In the genomic region with DNA sequence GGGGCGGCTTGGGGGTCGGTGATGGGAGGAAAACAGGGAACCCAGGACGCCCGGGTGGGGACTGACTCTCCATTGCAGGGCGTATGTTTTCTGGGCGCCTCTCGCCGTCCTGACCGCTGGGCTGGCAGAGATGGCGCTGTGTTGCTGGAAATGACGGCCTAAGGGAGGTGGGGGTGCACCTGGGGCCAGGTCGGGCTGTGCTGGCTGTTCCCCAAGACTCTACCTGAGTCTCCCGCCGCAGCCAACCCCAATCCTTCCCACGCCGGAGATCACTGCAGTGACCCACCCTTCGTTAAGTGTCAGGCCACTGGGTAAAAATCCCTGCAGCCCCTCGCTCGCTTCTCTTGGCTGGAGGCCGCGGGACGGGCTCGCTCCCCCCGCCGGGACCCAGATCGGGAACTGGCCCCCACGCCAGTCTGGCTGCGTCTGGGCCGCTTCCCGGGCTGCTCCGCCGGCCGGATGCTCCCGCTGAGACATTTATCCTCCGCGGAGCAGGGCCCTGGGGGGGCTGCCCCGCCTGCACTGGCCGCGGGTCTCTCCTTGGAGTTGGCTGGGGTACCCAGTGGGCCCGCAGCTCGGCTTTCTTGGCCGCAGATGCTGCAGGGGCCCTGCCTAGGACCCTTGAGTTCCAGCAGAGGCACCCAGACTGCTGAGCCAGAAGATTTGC, we compare ENCODE assay signal across 11 cellular contexts. TPM values are rescaled to one million over a fixed set of nuclear protein-coding genes. Genes with fewer than 3 reads are reported as not detected.
A peak's percentile ranks its signal among the peaks of the same experiment; 100 is the strongest.
DNase-seq lines count a peak whose midpoint lies in the region; ATAC-seq and TF ChIP-seq lines count a peak whose summit lies in the region.
"Had no signal": no experiment of that assay in that cellular context is flagged by ENCODE, and none has a peak within 500 bp of the region (broad histone marks: within the 10 kb centered on the region; RNA-seq: fewer than 3 reads in every experiment).

No MANE protein-coding gene starts in this region.

- no peak for TF ChIP-seq POLR2A in prostate gland (IDR thresholded peaks at IDR 0.05)

- TF ChIP-seq CTCF in prostate gland (IDR thresholded peaks at IDR 0.05) = peak in 1 of 4 experiments; percentile 14

- peak overlapping the region; percentile 27 for H3K4me3 ChIP-seq in iPS-15b (ENCODE audit: low read depth, low read length)
- H3K4me3 ChIP-seq in prostate gland = peak overlapping the region; percentile 24 to 25

- H3K27me3 ChIP-seq in iPS-15b (ENCODE audit: control insufficient read depth, insufficient read depth, low read length) (peaks cover 2% of the 10 kb centered on the region), prostate gland (replicated peaks; ENCODE audit: insufficient read depth) (no peaks in the 10 kb centered on the region)

- WGBS in prostate gland = 16% methylated on average over 41 of the region's 42 CpGs

- H3K27ac ChIP-seq in caudate nucleus (ENCODE audit: low read depth, low read length) (peak overlapping the region; percentile 74), prostate gland (peak overlapping the region; percentile 77 to 78)

- intact Hi-C loops in prostate gland (cut with DNase I) = no loop called here

- peak in 3 of 61 donors; percentile 29 to 68 (median 36) for DNase-seq in caudate nucleus (lab: John Stamatoyannopoulos, UW)
- peak; percentile 50 for DNase-seq in prostate gland (ENCODE audit: low spot score)
- no peak for DNase-seq in COLO668 (lab: John Stamatoyannopoulos, UW; ENCODE audit: unreplicated experiment)
- DNase-seq: EL; stimulated activated CD4-positive, alpha-beta T cell treated with anti-CD3 and anti-CD28 coated beads, Interleukin-15, amount 100 ng/mL, for 24 hours had no signal

- ATAC-seq in GM18909 (IDR thresholded peaks at IDR 0.05; ENCODE audit: poor library complexity, unreplicated experiment) (no peak), HG03108 (IDR thresholded peaks at IDR 0.05; ENCODE audit: unreplicated experiment) (no peak), HG03342 (IDR thresholded peaks at IDR 0.05; ENCODE audit: unreplicated experiment) (no peak)
- ATAC-seq: HCT116 had no signal

- H3K9me3 ChIP-seq in ES-I3 (ENCODE audit: control insufficient read depth, insufficient read depth, low read length) (no peaks in the 10 kb centered on the region), iPS-15b (ENCODE audit: control insufficient read depth, insufficient read depth, low read length) (no peaks in the 10 kb centered on the region), prostate gland (no peaks in the 10 kb centered on the region)

- H3K4me1 ChIP-seq in ES-I3 (ENCODE audit: insufficient read depth, low read length) (peaks cover 10% of the 10 kb centered on the region), iPS-15b (ENCODE audit: control insufficient read depth, insufficient read depth, low read length) (peaks cover 6% of the 10 kb centered on the region), prostate gland (replicated peaks) (no peaks in the 10 kb centered on the region)

- H3K36me3 ChIP-seq in ES-I3 (ENCODE audit: insufficient read depth, low read length) (no peaks in the 10 kb centered on the region), iPS-15b (ENCODE audit: control insufficient read depth, insufficient read depth, low read length) (no peaks in the 10 kb centered on the region), prostate gland (no peaks in the 10 kb centered on the region)

- H3K9ac ChIP-seq in ES-I3 (ENCODE audit: low read depth, low read length) = peak overlapping the region; percentile 48; the same call in 1 of the 2 replicates
- peak overlapping the region; percentile 83 for H3K9ac ChIP-seq in iPS-15b (ENCODE audit: low read depth, low read length)

RNA-seq across cellular contexts. Expression of a gene that starts 7.8 kb away (rescaled TPM):
- total RNA-seq in prostate gland = 10 to 100 TPM; 11.3 to 40.0 TPM
